ENCODE assay signal across 21 cellular contexts in the genomic region with DNA sequence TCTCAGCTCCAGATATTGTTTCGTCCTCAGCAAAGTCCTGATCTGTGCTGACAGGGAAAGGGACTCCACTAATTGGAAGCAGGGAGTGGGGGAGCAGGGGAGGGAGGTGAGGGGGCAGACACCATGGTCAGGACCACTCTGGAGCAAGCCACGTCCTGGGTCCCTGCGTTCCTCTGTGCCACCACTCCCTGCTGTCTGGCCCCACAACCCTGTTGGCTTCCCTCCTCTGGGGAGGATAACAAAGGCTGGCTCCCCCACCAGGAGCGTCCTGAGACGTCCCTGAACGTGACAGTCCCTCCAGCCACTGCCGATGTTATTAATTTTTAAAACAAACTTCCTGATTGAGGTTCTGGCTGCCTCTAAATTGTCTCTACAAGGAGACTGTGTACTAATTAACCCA.
A peak's percentile ranks its signal among the peaks of the same experiment; 100 is the strongest.
DNase-seq lines count a peak whose midpoint lies in the region; ATAC-seq and TF ChIP-seq lines count a peak whose summit lies in the region.
"Had no signal": no experiment of that assay in that cellular context is flagged by ENCODE, and none has a peak within 500 bp of the region (broad histone marks: within the 10 kb centered on the region; RNA-seq: fewer than 3 reads in every experiment).

No MANE protein-coding gene starts in this region.

- H3K4me1 Mint-ChIP-seq in mesothelial cell of epicardium = peaks cover 20% of the 10 kb centered on the region
- H3K4me1 Mint-ChIP-seq in natural killer cell treated with Interleukin-12 subunit alpha and Interleukin-12 subunit beta and Interleukin-15 and Interleukin-18, amount 100 ng/mL, for 72 hours (ENCODE audit: low read depth in 2 of 2) = peaks cover 30% of the 10 kb centered on the region in 2 donors

- peak overlapping the region; percentile 7 for H3K4me3 Mint-ChIP-seq in mesothelial cell of epicardium
- H3K4me3 Mint-ChIP-seq in natural killer cell treated with Interleukin-12 subunit alpha and Interleukin-12 subunit beta and Interleukin-15 and Interleukin-18, amount 100 ng/mL, for 72 hours = no peak overlapping the region
- H3K4me3 Mint-ChIP-seq: HFFc6 had no signal

- H3K27ac ChIP-seq in VCaP = peak overlapping the region; percentile 81
- H3K27ac ChIP-seq: BLaER1, parathyroid adenoma, PC-9, tibial artery had no signal

- no peak for TF ChIP-seq CTCF in VCaP (conservative IDR thresholded peaks at IDR 0.05)
- no peak for TF ChIP-seq CTCF in mesothelial cell of epicardium (IDR thresholded peaks at IDR 0.05; ENCODE audit: unreplicated experiment)

- peak overlapping the region; percentile 3 for H3K27ac Mint-ChIP-seq in mesothelial cell of epicardium
- H3K27ac Mint-ChIP-seq in natural killer cell treated with Interleukin-12 subunit alpha and Interleukin-12 subunit beta and Interleukin-15 and Interleukin-18, amount 100 ng/mL, for 72 hours = no peak overlapping the region
- H3K27ac Mint-ChIP-seq: activated naive CD4-positive, alpha-beta T cell treated with anti-CD3 and anti-CD28 coated beads, Interleukin-2, amount 50 U/mL, for 72 hours; HFFc6 had no signal

- H3K9me3 Mint-ChIP-seq in mesothelial cell of epicardium = peaks cover 20% of the 10 kb centered on the region
- no peaks in the 10 kb centered on the region for H3K9me3 Mint-ChIP-seq in natural killer cell treated with Interleukin-12 subunit alpha and Interleukin-12 subunit beta and Interleukin-15 and Interleukin-18, amount 100 ng/mL, for 72 hours

- H3K36me3 Mint-ChIP-seq in mesothelial cell of epicardium = peaks cover 15% of the 10 kb centered on the region
- no peaks in the 10 kb centered on the region for H3K36me3 Mint-ChIP-seq in natural killer cell treated with Interleukin-12 subunit alpha and Interleukin-12 subunit beta and Interleukin-15 and Interleukin-18, amount 100 ng/mL, for 72 hours

- peak; percentile 56 for DNase-seq in COLO668 (lab: John Stamatoyannopoulos, UW; ENCODE audit: unreplicated experiment)
- DNase-seq in DMS53 (lab: John Stamatoyannopoulos, UW) = peak; percentile 72
- DNase-seq in mesothelial cell of epicardium (ENCODE audit: low spot score in 2 of 2, unreplicated experiment in 2 of 2) = no peak
- DNase-seq in natural killer cell treated with Interleukin-12 subunit alpha and Interleukin-12 subunit beta and Interleukin-15 and Interleukin-18, amount 100 ng/mL, for 72 hours (ENCODE audit: low spot score) = no peak
- no peak for DNase-seq in NOMO-1 treated with dmso at 0.1 percent for 144 hours (lab: John Stamatoyannopoulos, UW; ENCODE audit: unreplicated experiment)
- DNase-seq in cerebellar nuclear complex (lab: John Stamatoyannopoulos, UW) = no peak
- DNase-seq: activated CD4-positive, alpha-beta T cell treated with anti-CD3 and anti-CD28 coated beads, Interleukin-2, amount 50 U/mL, for 4 hours; activated T-cell treated with anti-CD3 and anti-CD28 coated beads, Interleukin-2, amount 50 U/mL, for 1 hour; DND-41; effector CD4-positive, alpha-beta T cell; HFFc6; hippocampal formation; MM.1S; NCI-H446 treated with DMSO at 0.1 percent for 48 hours; PC-9; tibial artery had no signal

- no peaks in the 10 kb centered on the region for H3K27me3 Mint-ChIP-seq in mesothelial cell of epicardium (ENCODE audit: low read depth)
- H3K27me3 Mint-ChIP-seq in natural killer cell treated with Interleukin-12 subunit alpha and Interleukin-12 subunit beta and Interleukin-15 and Interleukin-18, amount 100 ng/mL, for 72 hours = no peaks in the 10 kb centered on the region

- no peak for ATAC-seq in natural killer cell treated with Interleukin-12 subunit alpha and Interleukin-12 subunit beta and Interleukin-15 and Interleukin-18, amount 100 ng/mL, for 72 hours
- no peak for ATAC-seq in GM21360 (IDR thresholded peaks at IDR 0.05; ENCODE audit: unreplicated experiment)
- ATAC-seq: activated naive CD4-positive, alpha-beta T cell treated with anti-CD3 and anti-CD28 coated beads, Interleukin-2, amount 50 U/mL, for 72 hours had no signal

Comparison
In these comparisons a context has a peak if more than half of its experiments do, and no peak if none do; other contexts are left out.
1. DNase-seq: peak in COLO668 (single experiment) and DMS53 (single experiment); none in mesothelial cell of epicardium (0 of 2), natural killer cell treated with Interleukin-12 subunit alpha and Interleukin-12 subunit beta and Interleukin-15 and Interleukin-18, amount 100 ng/mL, for 72 hours (single experiment), NOMO-1 treated with dmso at 0.1 percent for 144 hours (single experiment) and cerebellar nuclear complex (0 of 2).